1 cellular context compared by ENCODE assay signal in the genomic region with DNA sequence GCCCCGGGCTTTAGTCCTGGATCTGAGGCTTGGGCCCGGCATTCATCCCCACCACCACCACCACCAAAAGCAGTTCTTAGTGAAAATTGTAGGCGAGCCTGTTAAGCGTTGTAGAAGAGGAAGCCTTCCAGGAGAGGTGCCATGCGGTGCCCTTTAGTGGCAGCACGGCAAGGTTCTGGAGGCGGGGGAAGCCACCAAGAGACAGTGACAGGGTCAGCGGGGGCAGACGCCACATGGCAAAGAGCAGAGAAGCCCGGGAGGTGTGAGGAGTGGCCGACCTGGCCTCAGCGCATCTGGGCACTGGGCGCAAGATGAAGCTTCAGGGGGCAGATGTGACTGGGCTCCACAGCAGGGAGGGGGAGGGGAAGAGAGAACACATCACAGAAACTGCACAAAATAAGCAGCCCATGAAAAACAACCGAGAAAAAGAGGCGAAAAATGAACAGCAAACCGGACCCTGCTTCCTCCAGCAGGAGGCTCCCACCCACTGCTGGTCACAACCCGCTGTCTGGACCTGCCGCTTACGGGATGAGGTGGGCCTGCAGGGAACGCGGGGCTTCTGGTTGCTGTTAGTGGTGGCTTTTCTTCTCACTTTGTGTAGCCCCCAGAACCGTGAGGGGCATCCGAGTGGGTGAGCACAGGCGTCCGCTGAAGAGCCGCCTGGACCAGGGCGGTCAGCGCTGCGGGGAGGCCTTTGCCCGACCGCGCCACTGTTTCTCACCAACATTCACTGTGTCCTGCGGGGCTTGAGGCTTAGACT.
TF ChIP-seq lines count a peak whose summit lies in the region.

No MANE protein-coding gene starts in this region.

TF ChIP-seq in GM23338, 12 proteins besides CTCF, POLR2A, EP300 and RAD21:
- TF ChIP-seq, protein P1, sequence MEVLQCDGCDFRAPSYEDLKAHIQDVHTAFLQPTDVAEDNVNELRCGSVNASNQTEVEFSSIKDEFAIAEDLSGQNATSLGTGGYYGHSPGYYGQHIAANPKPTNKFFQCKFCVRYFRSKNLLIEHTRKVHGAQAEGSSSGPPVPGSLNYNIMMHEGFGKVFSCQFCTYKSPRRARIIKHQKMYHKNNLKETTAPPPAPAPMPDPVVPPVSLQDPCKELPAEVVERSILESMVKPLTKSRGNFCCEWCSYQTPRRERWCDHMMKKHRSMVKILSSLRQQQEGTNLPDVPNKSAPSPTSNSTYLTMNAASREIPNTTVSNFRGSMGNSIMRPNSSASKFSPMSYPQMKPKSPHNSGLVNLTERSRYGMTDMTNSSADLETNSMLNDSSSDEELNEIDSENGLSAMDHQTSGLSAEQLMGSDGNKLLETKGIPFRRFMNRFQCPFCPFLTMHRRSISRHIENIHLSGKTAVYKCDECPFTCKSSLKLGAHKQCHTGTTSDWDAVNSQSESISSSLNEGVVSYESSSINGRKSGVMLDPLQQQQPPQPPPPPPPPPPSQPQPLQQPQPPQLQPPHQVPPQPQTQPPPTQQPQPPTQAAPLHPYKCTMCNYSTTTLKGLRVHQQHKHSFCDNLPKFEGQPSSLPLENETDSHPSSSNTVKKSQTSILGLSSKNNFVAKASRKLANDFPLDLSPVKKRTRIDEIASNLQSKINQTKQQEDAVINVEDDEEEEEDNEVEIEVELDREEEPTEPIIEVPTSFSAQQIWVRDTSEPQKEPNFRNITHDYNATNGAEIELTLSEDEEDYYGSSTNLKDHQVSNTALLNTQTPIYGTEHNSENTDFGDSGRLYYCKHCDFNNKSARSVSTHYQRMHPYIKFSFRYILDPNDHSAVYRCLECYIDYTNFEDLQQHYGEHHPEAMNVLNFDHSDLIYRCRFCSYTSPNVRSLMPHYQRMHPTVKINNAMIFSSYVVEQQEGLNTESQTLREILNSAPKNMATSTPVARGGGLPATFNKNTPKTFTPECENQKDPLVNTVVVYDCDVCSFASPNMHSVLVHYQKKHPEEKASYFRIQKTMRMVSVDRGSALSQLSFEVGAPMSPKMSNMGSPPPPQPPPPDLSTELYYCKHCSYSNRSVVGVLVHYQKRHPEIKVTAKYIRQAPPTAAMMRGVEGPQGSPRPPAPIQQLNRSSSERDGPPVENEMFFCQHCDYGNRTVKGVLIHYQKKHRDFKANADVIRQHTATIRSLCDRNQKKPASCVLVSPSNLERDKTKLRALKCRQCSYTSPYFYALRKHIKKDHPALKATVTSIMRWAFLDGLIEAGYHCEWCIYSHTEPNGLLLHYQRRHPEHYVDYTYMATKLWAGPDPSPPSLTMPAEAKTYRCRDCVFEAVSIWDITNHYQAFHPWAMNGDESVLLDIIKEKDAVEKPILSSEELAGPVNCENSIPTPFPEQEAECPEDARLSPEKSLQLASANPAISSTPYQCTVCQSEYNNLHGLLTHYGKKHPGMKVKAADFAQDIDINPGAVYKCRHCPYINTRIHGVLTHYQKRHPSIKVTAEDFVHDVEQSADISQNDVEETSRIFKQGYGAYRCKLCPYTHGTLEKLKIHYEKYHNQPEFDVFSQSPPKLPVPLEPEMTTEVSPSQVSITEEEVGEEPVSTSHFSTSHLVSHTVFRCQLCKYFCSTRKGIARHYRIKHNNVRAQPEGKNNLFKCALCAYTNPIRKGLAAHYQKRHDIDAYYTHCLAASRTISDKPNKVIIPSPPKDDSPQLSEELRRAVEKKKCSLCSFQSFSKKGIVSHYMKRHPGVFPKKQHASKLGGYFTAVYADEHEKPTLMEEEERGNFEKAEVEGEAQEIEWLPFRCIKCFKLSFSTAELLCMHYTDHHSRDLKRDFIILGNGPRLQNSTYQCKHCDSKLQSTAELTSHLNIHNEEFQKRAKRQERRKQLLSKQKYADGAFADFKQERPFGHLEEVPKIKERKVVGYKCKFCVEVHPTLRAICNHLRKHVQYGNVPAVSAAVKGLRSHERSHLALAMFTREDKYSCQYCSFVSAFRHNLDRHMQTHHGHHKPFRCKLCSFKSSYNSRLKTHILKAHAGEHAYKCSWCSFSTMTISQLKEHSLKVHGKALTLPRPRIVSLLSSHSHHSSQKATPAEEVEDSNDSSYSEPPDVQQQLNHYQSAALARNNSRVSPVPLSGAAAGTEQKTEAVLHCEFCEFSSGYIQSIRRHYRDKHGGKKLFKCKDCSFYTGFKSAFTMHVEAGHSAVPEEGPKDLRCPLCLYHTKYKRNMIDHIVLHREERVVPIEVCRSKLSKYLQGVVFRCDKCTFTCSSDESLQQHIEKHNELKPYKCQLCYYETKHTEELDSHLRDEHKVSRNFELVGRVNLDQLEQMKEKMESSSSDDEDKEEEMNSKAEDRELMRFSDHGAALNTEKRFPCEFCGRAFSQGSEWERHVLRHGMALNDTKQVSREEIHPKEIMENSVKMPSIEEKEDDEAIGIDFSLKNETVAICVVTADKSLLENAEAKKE (CRISPR knock-in tag; IDR thresholded peaks at IDR 0.05), result no peak
- no peak for TF ChIP-seq EZH2 (IDR thresholded peaks at IDR 0.05; ENCODE audit: low read depth, unreplicated experiment)
- no peak for TF ChIP-seq NANOG (IDR thresholded peaks at IDR 0.05; ENCODE audit: borderline replicate concordance)
- no peak for TF ChIP-seq ZNF331 (CRISPR knock-in tag; IDR thresholded peaks at IDR 0.05; ENCODE audit: low read depth)
- TF ChIP-seq ZNF114 (CRISPR knock-in tag; IDR thresholded peaks at IDR 0.05), result no peak
- TF ChIP-seq CREB1 (CRISPR knock-in tag; IDR thresholded peaks at IDR 0.05; ENCODE audit: low read depth), result no peak
TF ChIP-seq in GM23338: peak in this region for 0.
